1 cellular context compared by ENCODE assay signal in the genomic region with DNA sequence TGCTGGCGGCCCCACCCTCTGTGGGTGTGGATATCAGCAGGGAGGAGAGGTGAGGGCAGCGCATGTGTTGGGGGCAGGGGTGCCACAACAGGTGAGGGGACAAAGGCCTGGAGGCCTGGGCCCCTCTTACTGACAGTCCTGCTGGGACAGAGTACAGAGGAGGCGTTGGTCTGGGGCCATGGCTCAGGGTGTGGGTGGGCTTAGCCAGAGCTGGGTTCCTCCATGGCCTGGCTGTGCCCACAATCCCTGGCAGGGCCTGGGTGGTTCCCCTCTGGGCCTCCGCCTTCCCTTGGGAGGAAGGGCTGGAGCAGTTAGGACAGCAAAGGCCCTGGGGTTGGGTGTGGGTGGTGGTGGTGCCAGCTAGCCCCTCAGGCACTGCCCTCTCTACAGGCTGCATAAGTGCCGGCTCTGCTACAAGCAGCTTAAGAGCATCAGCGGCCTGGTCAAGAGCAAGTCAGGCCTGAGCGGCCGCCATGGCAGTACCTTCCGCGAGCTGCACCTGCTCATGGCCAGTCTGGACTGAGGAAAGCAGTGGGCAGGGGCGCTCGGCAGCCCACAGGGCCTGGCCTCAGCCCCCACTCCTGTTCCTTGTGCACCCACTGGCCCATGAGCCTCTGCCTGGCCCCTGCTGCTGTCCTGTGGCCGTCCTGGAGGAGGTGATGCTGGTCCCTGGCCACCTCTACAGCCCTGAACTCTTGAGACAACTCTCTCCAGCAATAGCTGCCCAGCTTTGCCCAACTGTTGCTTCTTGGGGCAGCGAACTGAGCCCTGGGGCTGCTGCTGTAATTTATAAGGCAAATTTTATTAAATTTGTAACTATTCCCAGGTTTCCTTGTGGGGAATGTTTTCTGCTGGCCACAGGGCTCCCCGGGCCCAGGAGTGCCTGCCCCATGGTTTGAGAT.
TF ChIP-seq lines count a peak whose summit lies in the region.

No MANE protein-coding gene starts in this region.

TF ChIP-seq in HCT116, 20 proteins besides CTCF, POLR2A, EP300 and RAD21 (continued from another document):
- TF ChIP-seq, protein P1, sequence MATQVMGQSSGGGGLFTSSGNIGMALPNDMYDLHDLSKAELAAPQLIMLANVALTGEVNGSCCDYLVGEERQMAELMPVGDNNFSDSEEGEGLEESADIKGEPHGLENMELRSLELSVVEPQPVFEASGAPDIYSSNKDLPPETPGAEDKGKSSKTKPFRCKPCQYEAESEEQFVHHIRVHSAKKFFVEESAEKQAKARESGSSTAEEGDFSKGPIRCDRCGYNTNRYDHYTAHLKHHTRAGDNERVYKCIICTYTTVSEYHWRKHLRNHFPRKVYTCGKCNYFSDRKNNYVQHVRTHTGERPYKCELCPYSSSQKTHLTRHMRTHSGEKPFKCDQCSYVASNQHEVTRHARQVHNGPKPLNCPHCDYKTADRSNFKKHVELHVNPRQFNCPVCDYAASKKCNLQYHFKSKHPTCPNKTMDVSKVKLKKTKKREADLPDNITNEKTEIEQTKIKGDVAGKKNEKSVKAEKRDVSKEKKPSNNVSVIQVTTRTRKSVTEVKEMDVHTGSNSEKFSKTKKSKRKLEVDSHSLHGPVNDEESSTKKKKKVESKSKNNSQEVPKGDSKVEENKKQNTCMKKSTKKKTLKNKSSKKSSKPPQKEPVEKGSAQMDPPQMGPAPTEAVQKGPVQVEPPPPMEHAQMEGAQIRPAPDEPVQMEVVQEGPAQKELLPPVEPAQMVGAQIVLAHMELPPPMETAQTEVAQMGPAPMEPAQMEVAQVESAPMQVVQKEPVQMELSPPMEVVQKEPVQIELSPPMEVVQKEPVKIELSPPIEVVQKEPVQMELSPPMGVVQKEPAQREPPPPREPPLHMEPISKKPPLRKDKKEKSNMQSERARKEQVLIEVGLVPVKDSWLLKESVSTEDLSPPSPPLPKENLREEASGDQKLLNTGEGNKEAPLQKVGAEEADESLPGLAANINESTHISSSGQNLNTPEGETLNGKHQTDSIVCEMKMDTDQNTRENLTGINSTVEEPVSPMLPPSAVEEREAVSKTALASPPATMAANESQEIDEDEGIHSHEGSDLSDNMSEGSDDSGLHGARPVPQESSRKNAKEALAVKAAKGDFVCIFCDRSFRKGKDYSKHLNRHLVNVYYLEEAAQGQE (IDR thresholded peaks at IDR 0.05; ENCODE audit: low read depth): no peak
- TF ChIP-seq CEBPB (IDR thresholded peaks at IDR 0.05; ENCODE audit: low read depth) (no peak), ELF1 (IDR thresholded peaks at IDR 0.05; ENCODE audit: borderline replicate concordance, low read depth) (no peak), TCF7L2 (IDR thresholded peaks at IDR 0.05; ENCODE audit: borderline replicate concordance, extremely low read depth, insufficient read depth, insufficient read length) (no peak), POLR2AphosphoS5 (IDR thresholded peaks at IDR 0.05; ENCODE audit: low read depth, low read length) (no peak), CBX3 (IDR thresholded peaks at IDR 0.05; ENCODE audit: low read depth) (no peak), SIN3A (IDR thresholded peaks at IDR 0.05; ENCODE audit: low read depth) (no peak), SRF (IDR thresholded peaks at IDR 0.05; ENCODE audit: low read depth) (no peak), EZH2phosphoT487 (IDR thresholded peaks at IDR 0.05; ENCODE audit: borderline replicate concordance) (no peak), SP1 (IDR thresholded peaks at IDR 0.05; ENCODE audit: low read depth) (no peak), EZH2 (IDR thresholded peaks at IDR 0.05) (no peak), FOSL1 (IDR thresholded peaks at IDR 0.05; ENCODE audit: low read depth) (no peak), YY1 (IDR thresholded peaks at IDR 0.05; ENCODE audit: extremely low read depth, insufficient replicate concordance, low read depth, low read length) (no peak)
- TF ChIP-seq, protein P2, sequence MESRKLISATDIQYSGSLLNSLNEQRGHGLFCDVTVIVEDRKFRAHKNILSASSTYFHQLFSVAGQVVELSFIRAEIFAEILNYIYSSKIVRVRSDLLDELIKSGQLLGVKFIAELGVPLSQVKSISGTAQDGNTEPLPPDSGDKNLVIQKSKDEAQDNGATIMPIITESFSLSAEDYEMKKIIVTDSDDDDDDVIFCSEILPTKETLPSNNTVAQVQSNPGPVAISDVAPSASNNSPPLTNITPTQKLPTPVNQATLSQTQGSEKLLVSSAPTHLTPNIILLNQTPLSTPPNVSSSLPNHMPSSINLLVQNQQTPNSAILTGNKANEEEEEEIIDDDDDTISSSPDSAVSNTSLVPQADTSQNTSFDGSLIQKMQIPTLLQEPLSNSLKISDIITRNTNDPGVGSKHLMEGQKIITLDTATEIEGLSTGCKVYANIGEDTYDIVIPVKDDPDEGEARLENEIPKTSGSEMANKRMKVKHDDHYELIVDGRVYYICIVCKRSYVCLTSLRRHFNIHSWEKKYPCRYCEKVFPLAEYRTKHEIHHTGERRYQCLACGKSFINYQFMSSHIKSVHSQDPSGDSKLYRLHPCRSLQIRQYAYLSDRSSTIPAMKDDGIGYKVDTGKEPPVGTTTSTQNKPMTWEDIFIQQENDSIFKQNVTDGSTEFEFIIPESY (IDR thresholded peaks at IDR 0.05; ENCODE audit: extremely low read depth, insufficient replicate concordance, low read length): no peak
- TF ChIP-seq, protein P3, sequence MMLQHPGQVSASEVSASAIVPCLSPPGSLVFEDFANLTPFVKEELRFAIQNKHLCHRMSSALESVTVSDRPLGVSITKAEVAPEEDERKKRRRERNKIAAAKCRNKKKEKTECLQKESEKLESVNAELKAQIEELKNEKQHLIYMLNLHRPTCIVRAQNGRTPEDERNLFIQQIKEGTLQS (IDR thresholded peaks at IDR 0.05): no peak
- TF ChIP-seq, protein P4, sequence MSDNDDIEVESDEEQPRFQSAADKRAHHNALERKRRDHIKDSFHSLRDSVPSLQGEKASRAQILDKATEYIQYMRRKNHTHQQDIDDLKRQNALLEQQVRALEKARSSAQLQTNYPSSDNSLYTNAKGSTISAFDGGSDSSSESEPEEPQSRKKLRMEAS (IDR thresholded peaks at IDR 0.05): no peak
